Comparison of ENCODE assay signal across 24 cellular contexts in genomic region chr17:19537116-19537515, GRCh38. TPM values are rescaled to one million over a fixed set of nuclear protein-coding genes. Genes with fewer than 3 reads are reported as not detected.
"Had no signal": no experiment of that assay in that cellular context is flagged by ENCODE, and none has a peak within 500 bp of the region (broad histone marks: within the 10 kb centered on the region; RNA-seq: fewer than 3 reads in every experiment).

No MANE protein-coding gene starts in this region.

- H3K27ac Mint-ChIP-seq: activated CD4-positive, alpha-beta T cell treated with anti-CD3 and anti-CD28 coated beads, Interleukin-2, amount 10 ng/mL, durations not matched to agents 7 days and 5 days; activated naive CD8-positive, alpha-beta T cell treated with anti-CD3 and anti-CD28 coated beads for 36 hours; activated T-cell treated with anti-CD3 and anti-CD28 coated beads, Interleukin-2, amount 50 U/mL, for 24 hours; activated T-helper 17 cell treated with anti-CD3 and anti-CD28 coated beads, Interleukin-2, amount 50 U/mL, for 72 hours; nephron; T-helper 2 cell treated with Interferon-gamma antibody and Interleukin-4, amounts not matched to agents 5 μg/mL and 100 μg/mL, for 36 hours had no signal

- FAIRE-seq: bronchial epithelial cell, keratinocyte, TTC549 had no signal

- H3K4me1 Mint-ChIP-seq: activated T-helper 17 cell treated with anti-CD3 and anti-CD28 coated beads, Interleukin-2, amount 50 U/mL, for 72 hours had no signal

- DNase-seq: activated CD4-positive, alpha-beta T cell treated with anti-CD3 and anti-CD28 coated beads, Interleukin-2, amount 10 ng/mL, durations not matched to agents 7 days and 5 days; activated CD4-positive, CD25-positive, alpha-beta regulatory T cell treated with anti-CD3 and anti-CD28 coated beads, Interleukin-2, amount 50 U/mL, for 72 hours; activated naive CD4-positive, alpha-beta T cell; activated naive CD8-positive, alpha-beta T cell treated with anti-CD3 and anti-CD28 coated beads for 36 hours; activated T-cell treated with anti-CD3 and anti-CD28 coated beads, Interleukin-2, amount 50 U/mL, for 24 hours; amniotic stem cell; cerebellar nuclear complex; cortex of kidney; heart right ventricle; left lung; mammary epithelial cell; retina; spleen; stimulated activated CD4-positive, alpha-beta T cell treated with anti-CD3 and anti-CD28 coated beads, Interleukin-4, amount 100 ng/mL, for 24 hours; stimulated activated naive CD8-positive, alpha-beta T cell treated with anti-CD3 and anti-CD28 coated beads, Interleukin-15, Interleukin-2, amounts not matched to agents 100 U/mL and 50 U/mL, for 24 hours; WERI-Rb-1 had no signal

- H3K36me3 ChIP-seq: heart right ventricle, left lung, spleen, WERI-Rb-1 had no signal

- H3K4me3 Mint-ChIP-seq: activated CD4-positive, alpha-beta T cell treated with anti-CD3 and anti-CD28 coated beads, Interleukin-2, amount 10 ng/mL, durations not matched to agents 7 days and 5 days; activated naive CD8-positive, alpha-beta T cell treated with anti-CD3 and anti-CD28 coated beads for 36 hours; activated T-cell treated with anti-CD3 and anti-CD28 coated beads, Interleukin-2, amount 50 U/mL, for 24 hours; activated T-helper 17 cell treated with anti-CD3 and anti-CD28 coated beads, Interleukin-2, amount 50 U/mL, for 72 hours; T-helper 2 cell treated with Interferon-gamma antibody and Interleukin-4, amounts not matched to agents 5 μg/mL and 100 μg/mL, for 36 hours had no signal

- H3K27ac ChIP-seq: epithelial cell of prostate, heart right ventricle, left lung, spleen, WERI-Rb-1 had no signal

- ATAC-seq: activated T-helper 17 cell treated with anti-CD3 and anti-CD28 coated beads, Interleukin-2, amount 50 U/mL, for 72 hours; heart right ventricle; left lung; SK-N-SH treated with all-trans-retinoic acid at 6 μM for 48 hours; stimulated activated naive CD8-positive, alpha-beta T cell treated with anti-CD3 and anti-CD28 coated beads, Interleukin-15, Interleukin-2, amounts not matched to agents 100 U/mL and 50 U/mL, for 24 hours had no signal

- H3K4me3 ChIP-seq: heart right ventricle, left lung, spleen had no signal

- H3K9me3 ChIP-seq: heart right ventricle, left lung, spleen had no signal

- H3K9me3 Mint-ChIP-seq: activated CD4-positive, alpha-beta T cell treated with anti-CD3 and anti-CD28 coated beads, Interleukin-2, amount 10 ng/mL, durations not matched to agents 7 days and 5 days; activated naive CD8-positive, alpha-beta T cell treated with anti-CD3 and anti-CD28 coated beads for 36 hours; activated T-cell treated with anti-CD3 and anti-CD28 coated beads, Interleukin-2, amount 50 U/mL, for 24 hours; activated T-helper 17 cell treated with anti-CD3 and anti-CD28 coated beads, Interleukin-2, amount 50 U/mL, for 72 hours; nephron; T-helper 2 cell treated with Interferon-gamma antibody and Interleukin-4, amounts not matched to agents 5 μg/mL and 100 μg/mL, for 36 hours had no signal

- H3K36me3 Mint-ChIP-seq: activated naive CD8-positive, alpha-beta T cell treated with anti-CD3 and anti-CD28 coated beads for 36 hours had no signal

RNA-seq across cellular contexts. Expression of gene SLC47A1, which starts 3.5 kb away (rescaled TPM):
- total RNA-seq: activated CD4-positive, alpha-beta T cell treated with anti-CD3 and anti-CD28 coated beads, Interleukin-2, amount 10 ng/mL, durations not matched to agents 7 days and 5 days; activated naive CD8-positive, alpha-beta T cell treated with anti-CD3 and anti-CD28 coated beads for 36 hours had no signal
